11 cellular contexts compared by ENCODE assay signal in the genomic region with DNA sequence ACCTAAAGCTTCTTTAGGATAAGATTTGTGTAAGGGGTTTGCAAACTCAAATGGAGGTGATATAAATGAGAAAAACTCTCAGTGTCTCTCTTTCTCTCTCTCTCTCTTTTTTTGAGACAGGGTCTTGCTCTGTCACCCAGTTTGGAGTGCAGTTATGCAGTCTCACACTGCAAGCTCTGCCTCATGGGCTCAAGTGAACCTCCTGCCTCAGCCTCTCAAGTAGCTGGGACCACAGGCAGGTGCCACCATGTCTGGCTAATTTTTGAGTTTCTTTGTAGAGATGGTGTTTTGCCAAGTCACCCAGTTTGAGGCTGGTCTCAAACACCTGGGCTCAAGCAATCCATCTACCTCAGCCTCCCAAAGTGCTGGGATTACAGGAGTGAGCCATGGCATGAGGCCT. TPM values are rescaled to one million over a fixed set of nuclear protein-coding genes. Genes with fewer than 3 reads are reported as not detected.
DNase-seq lines count a peak whose midpoint lies in the region; ATAC-seq and TF ChIP-seq lines count a peak whose summit lies in the region.
"Had no signal": no experiment of that assay in that cellular context is flagged by ENCODE, and none has a peak within 500 bp of the region (broad histone marks: within the 10 kb centered on the region; RNA-seq: fewer than 3 reads in every experiment).

No MANE protein-coding gene starts in this region.

- intact Hi-C loops in thyroid gland (cut with DNase I) = no loop called here

- CTCF ChIA-PET in activated CD8-positive, alpha-beta T cell treated with anti-CD3 and anti-CD28 coated beads, Interleukin-2, amount 10 ng/mL, durations not matched to agents 7 days and 5 days (lab: Charles Lee) = interaction anchor here (1.0 to 17.7 kb wide), 10 partner anchors 10 to 293 kb away, joined by 3 to 484 read pairs (median 4); no protein-coding TSS in a partner anchor

- POLR2A ChIA-PET in activated CD8-positive, alpha-beta T cell treated with anti-CD3 and anti-CD28 coated beads, Interleukin-2, amount 10 ng/mL, durations not matched to agents 7 days and 5 days (lab: Charles Lee) = interaction anchor here (1.0 kb wide), 1 partner anchor 26 kb away, joined by 4 read pairs; no protein-coding TSS in a partner anchor

- H3K9me3 ChIP-seq in muscle layer of duodenum (ENCODE audit: control insufficient read depth in 1 of 2, low read length in 2 of 2) = no peaks in the 10 kb centered on the region
- H3K9me3 ChIP-seq in thyroid gland = no peaks in the 10 kb centered on the region

- TF ChIP-seq POLR2A in thyroid gland (IDR thresholded peaks at IDR 0.05) = no peak

- TF ChIP-seq CTCF in thyroid gland (IDR thresholded peaks at IDR 0.05) (no peak), progenitor cell of endocrine pancreas (IDR thresholded peaks at IDR 0.05; ENCODE audit: unreplicated experiment) (no peak)

- no peak overlapping the region for H2AFZ ChIP-seq in ACC112 (ENCODE audit: low read length, unreplicated experiment)

- ATAC-seq in activated CD8-positive, alpha-beta T cell treated with anti-CD3 and anti-CD28 coated beads, Interleukin-2, amount 10 ng/mL, durations not matched to agents 7 days and 5 days = no peak
- ATAC-seq in HG02610 (IDR thresholded peaks at IDR 0.05; ENCODE audit: unreplicated experiment) = no peak
- ATAC-seq: sciatic nerve had no signal

- DNase-seq in activated CD8-positive, alpha-beta T cell treated with anti-CD3 and anti-CD28 coated beads, Interleukin-2, amount 10 ng/mL, durations not matched to agents 7 days and 5 days = no peak
- DNase-seq in HUDEP-2 (lab: John Stamatoyannopoulos, UW; ENCODE audit: unreplicated experiment in 76 of 76) = no peak
- no peak for DNase-seq in thyroid gland
- DNase-seq in progenitor cell of endocrine pancreas (ENCODE audit: low spot score, unreplicated experiment) = no peak
- DNase-seq: NCI-H446 treated with DMSO at 0.1 percent for 48 hours, SIG-M5 had no signal

- H3K36me3 ChIP-seq in ACC112 (ENCODE audit: insufficient read depth, low read length) (peaks cover 2% of the 10 kb centered on the region; the same call in 1 of the 2 replicates), muscle layer of duodenum (ENCODE audit: control insufficient read depth in 1 of 2, insufficient read depth in 2 of 2, low read length in 2 of 2) (no peaks in the 10 kb centered on the region), thyroid gland (no peaks in the 10 kb centered on the region)

- H3K79me2 ChIP-seq in ACC112 (ENCODE audit: control insufficient read depth, insufficient read depth, low read length, unreplicated experiment) = peaks cover 29% of the 10 kb centered on the region

- no peaks in the 10 kb centered on the region for H3K27me3 Mint-ChIP-seq in activated CD8-positive, alpha-beta T cell treated with anti-CD3 and anti-CD28 coated beads, Interleukin-2, amount 10 ng/mL, durations not matched to agents 7 days and 5 days (ENCODE audit: low read depth)
- H3K27me3 Mint-ChIP-seq in progenitor cell of endocrine pancreas = peaks cover 19% of the 10 kb centered on the region

- no peaks in the 10 kb centered on the region for H3K9me3 Mint-ChIP-seq in activated CD8-positive, alpha-beta T cell treated with anti-CD3 and anti-CD28 coated beads, Interleukin-2, amount 10 ng/mL, durations not matched to agents 7 days and 5 days (ENCODE audit: insufficient read depth)
- H3K9me3 Mint-ChIP-seq in progenitor cell of endocrine pancreas (ENCODE audit: low read depth) = no peaks in the 10 kb centered on the region

- H3K27ac Mint-ChIP-seq in activated CD8-positive, alpha-beta T cell treated with anti-CD3 and anti-CD28 coated beads, Interleukin-2, amount 10 ng/mL, durations not matched to agents 7 days and 5 days = peak overlapping the region; percentile 65
- H3K27ac Mint-ChIP-seq in progenitor cell of endocrine pancreas = no peak overlapping the region

- H3K27ac ChIP-seq in ACC112 (ENCODE audit: low read depth, low read length) (peak overlapping the region; percentile 16; the same call in 1 of the 2 replicates), muscle layer of duodenum (ENCODE audit: low read length) (peak overlapping the region; percentile 25), thyroid gland (no peak overlapping the region)

- H3K4me3 Mint-ChIP-seq in activated CD8-positive, alpha-beta T cell treated with anti-CD3 and anti-CD28 coated beads, Interleukin-2, amount 10 ng/mL, durations not matched to agents 7 days and 5 days = peak overlapping the region; percentile 89
- H3K4me3 Mint-ChIP-seq in progenitor cell of endocrine pancreas (ENCODE audit: low read depth) = no peak overlapping the region

- H3K27me3 ChIP-seq in ACC112 (ENCODE audit: insufficient read depth, low read length) = no peaks in the 10 kb centered on the region
- no peaks in the 10 kb centered on the region for H3K27me3 ChIP-seq in muscle layer of duodenum (ENCODE audit: low read depth, low read length)
- no peaks in the 10 kb centered on the region for H3K27me3 ChIP-seq in thyroid gland

- H3K36me3 Mint-ChIP-seq in activated CD8-positive, alpha-beta T cell treated with anti-CD3 and anti-CD28 coated beads, Interleukin-2, amount 10 ng/mL, durations not matched to agents 7 days and 5 days (ENCODE audit: low read depth) = peaks cover 30% of the 10 kb centered on the region
- H3K36me3 Mint-ChIP-seq in progenitor cell of endocrine pancreas (ENCODE audit: insufficient read depth) = no peaks in the 10 kb centered on the region

- H3K4me1 ChIP-seq in ACC112 (ENCODE audit: control insufficient read depth, insufficient read depth, low read length, unreplicated experiment) = peaks cover 68% of the 10 kb centered on the region
- peaks cover 0 to 12% of the 10 kb centered on the region in 2 donors for H3K4me1 ChIP-seq in muscle layer of duodenum (ENCODE audit: control insufficient read depth in 1 of 2, insufficient read depth in 2 of 2, low read length in 2 of 2)
- peaks cover 0 to 3% of the 10 kb centered on the region in 2 donors for H3K4me1 ChIP-seq in thyroid gland

- H3K4me3 ChIP-seq in ACC112 (ENCODE audit: low read depth, low read length) (peak overlapping the region; percentile 1; the same call in 1 of the 2 replicates), GM08714 (ENCODE audit: low read length) (peak overlapping the region; percentile 99), muscle layer of duodenum (ENCODE audit: low read depth in 1 of 2, low read length in 2 of 2) (peak overlapping the region in 1 of 2 donors; percentile 17), thyroid gland (replicated peaks in 1 of 3) (no peak overlapping the region)

- H3K4me1 Mint-ChIP-seq in activated CD8-positive, alpha-beta T cell treated with anti-CD3 and anti-CD28 coated beads, Interleukin-2, amount 10 ng/mL, durations not matched to agents 7 days and 5 days (ENCODE audit: low read depth) = peaks cover 67% of the 10 kb centered on the region
- H3K4me1 Mint-ChIP-seq in progenitor cell of endocrine pancreas (ENCODE audit: low read depth) = peaks cover 8% of the 10 kb centered on the region

RNA-seq across cellular contexts. Expression of a gene that starts 2.9 kb away (rescaled TPM):
- total RNA-seq in activated CD8-positive, alpha-beta T cell treated with anti-CD3 and anti-CD28 coated beads, Interleukin-2, amount 10 ng/mL, durations not matched to agents 7 days and 5 days = 10 to 100 TPM; 12.9 to 14.5 TPM
- 1 to 10 TPM; 2.0 to 6.0 (median 4.1) TPM for total RNA-seq in thyroid gland
- 0.29 and 0.36 TPM in 2 replicates for total RNA-seq in progenitor cell of endocrine pancreas

RNA-seq across cellular contexts. Expression of a gene that starts 26.8 kb away (rescaled TPM):
- 10 to 100 TPM; 28.3 to 30.4 TPM for total RNA-seq in activated CD8-positive, alpha-beta T cell treated with anti-CD3 and anti-CD28 coated beads, Interleukin-2, amount 10 ng/mL, durations not matched to agents 7 days and 5 days
- 100 to 1,000 TPM in 1 of 4 donors, 10 to 100 TPM in 3; 43.9 to 152 (median 72.9) TPM for total RNA-seq in thyroid gland
- total RNA-seq in progenitor cell of endocrine pancreas = 66.3 and 67.2 TPM in 2 replicates

Comparison
In these comparisons a context has a peak if more than half of its experiments do, and no peak if none do; other contexts are left out.
1. H3K27ac ChIP-seq: peak in ACC112 (single experiment) and muscle layer of duodenum (single experiment); none in thyroid gland (0 of 3).
2. H3K4me3 ChIP-seq: peak in ACC112 (single experiment) and GM08714 (single experiment); none in thyroid gland (0 of 3).